1 cellular context compared by ENCODE assay signal in the genomic region with DNA sequence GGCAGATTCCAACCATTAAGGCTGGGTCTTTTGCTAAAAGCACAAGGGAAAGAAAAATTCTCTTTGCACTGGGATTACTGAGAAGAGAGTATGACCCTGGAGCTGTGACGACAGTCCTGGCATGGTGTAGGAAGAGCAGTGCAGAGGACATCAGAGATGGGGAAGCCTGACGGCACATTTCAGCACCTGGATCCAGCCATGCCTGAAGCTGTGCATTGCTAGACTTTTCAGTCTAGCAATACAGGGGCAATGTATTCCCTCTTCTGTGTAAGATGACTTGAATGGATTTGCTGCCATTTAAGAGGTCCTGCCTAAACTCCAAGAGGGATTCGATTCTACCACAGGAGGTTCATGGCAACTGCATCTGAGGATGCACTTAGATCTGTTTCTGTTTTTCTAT.
TF ChIP-seq lines count a peak whose summit lies in the region.

No MANE protein-coding gene starts in this region.

TF ChIP-seq in H1, 55 proteins besides CTCF, POLR2A, EP300 and RAD21:
- TF ChIP-seq HDAC2 (IDR thresholded peaks at IDR 0.05; ENCODE audit: borderline replicate concordance in 1 of 2, low read depth in 2 of 2, low read length in 2 of 2): no peak
- TF ChIP-seq SIN3A (conservative IDR thresholded peaks at IDR 0.05 in 1 of 2, IDR thresholded peaks at IDR 0.05 in 1 of 2; ENCODE audit: low read depth in 1 of 2, low read length in 2 of 2): no peak
- no peak for TF ChIP-seq CHD2 (IDR thresholded peaks at IDR 0.05; ENCODE audit: low read length)
- no peak for TF ChIP-seq CHD1 (IDR thresholded peaks at IDR 0.05; ENCODE audit: low read depth, low read length)
- no peak for TF ChIP-seq YY1 (IDR thresholded peaks at IDR 0.05; ENCODE audit: low read depth, low read length)
- no peak for TF ChIP-seq TAF7 (optimal IDR thresholded peaks at IDR 0.05; ENCODE audit: borderline replicate concordance, low read depth, low read length)
- no peak for TF ChIP-seq POU5F1 (IDR thresholded peaks at IDR 0.05; ENCODE audit: low read depth, low read length)
- no peak for TF ChIP-seq KDM5A (IDR thresholded peaks at IDR 0.05; ENCODE audit: low read length)
- no peak for TF ChIP-seq CBX5 (IDR thresholded peaks at IDR 0.05; ENCODE audit: low read depth, low read length)
- no peak for TF ChIP-seq RBBP5 (IDR thresholded peaks at IDR 0.05; ENCODE audit: borderline replicate concordance, low read depth, low read length)
